ENCODE assay signal across 1 cellular context in the genomic region with DNA sequence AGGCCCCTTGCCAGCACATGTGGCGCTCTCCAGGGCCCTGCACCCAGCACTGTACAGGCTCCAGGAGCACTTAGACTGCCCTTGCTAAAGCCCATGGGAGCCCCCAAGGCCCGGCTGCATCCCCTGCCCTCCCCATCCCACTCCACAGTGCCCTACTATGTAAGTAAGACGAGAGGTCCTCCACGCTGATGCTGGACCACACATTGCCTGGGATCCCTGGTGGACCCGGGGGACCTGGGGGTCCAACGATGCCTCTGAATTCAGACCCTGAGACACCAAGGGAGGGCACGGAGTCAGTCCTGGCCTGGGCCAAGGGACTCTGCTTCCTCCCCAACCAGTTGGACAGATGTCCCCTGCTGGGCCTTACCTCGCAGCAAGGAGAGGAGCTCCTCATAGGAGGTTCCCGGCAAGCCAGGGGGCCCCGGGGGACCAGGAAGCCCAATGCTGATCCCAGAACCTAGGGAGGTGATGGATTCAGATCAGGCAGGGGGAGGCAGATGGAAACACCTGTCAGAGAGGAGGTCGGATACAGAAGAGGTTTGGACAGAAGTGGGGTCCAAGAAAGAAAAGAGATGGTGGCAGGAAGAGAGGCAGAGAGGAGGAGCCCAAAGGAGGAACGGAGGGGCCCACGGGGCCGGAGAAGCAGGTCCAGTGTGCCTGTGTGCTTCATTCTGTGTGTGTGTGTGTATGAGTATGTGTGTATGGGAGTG.
TF ChIP-seq lines count a peak whose summit lies in the region.

No MANE protein-coding gene starts in this region.

TF ChIP-seq in HepG2, 621 proteins besides CTCF, POLR2A, EP300 and RAD21:
- TF ChIP-seq BCL6 (CRISPR knock-in tag; IDR thresholded peaks at IDR 0.05) (no peak), ZSCAN22 (CRISPR knock-in tag; IDR thresholded peaks at IDR 0.05) (no peak), ZNF350 (CRISPR knock-in tag; IDR thresholded peaks at IDR 0.05; ENCODE audit: borderline replicate concordance, low read depth) (no peak), AGO2 (optimal IDR thresholded peaks at IDR 0.05; ENCODE audit: low read depth, low read length) (peak; percentile 24)
- TF ChIP-seq, protein P1, sequence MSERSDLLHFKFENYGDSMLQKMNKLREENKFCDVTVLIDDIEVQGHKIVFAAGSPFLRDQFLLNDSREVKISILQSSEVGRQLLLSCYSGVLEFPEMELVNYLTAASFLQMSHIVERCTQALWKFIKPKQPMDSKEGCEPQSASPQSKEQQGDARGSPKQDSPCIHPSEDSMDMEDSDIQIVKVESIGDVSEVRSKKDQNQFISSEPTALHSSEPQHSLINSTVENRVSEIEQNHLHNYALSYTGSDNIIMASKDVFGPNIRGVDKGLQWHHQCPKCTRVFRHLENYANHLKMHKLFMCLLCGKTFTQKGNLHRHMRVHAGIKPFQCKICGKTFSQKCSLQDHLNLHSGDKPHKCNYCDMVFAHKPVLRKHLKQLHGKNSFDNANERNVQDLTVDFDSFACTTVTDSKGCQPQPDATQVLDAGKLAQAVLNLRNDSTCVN (CRISPR knock-in tag; IDR thresholded peaks at IDR 0.05; ENCODE audit: borderline replicate concordance): no peak
- TF ChIP-seq, protein P2, sequence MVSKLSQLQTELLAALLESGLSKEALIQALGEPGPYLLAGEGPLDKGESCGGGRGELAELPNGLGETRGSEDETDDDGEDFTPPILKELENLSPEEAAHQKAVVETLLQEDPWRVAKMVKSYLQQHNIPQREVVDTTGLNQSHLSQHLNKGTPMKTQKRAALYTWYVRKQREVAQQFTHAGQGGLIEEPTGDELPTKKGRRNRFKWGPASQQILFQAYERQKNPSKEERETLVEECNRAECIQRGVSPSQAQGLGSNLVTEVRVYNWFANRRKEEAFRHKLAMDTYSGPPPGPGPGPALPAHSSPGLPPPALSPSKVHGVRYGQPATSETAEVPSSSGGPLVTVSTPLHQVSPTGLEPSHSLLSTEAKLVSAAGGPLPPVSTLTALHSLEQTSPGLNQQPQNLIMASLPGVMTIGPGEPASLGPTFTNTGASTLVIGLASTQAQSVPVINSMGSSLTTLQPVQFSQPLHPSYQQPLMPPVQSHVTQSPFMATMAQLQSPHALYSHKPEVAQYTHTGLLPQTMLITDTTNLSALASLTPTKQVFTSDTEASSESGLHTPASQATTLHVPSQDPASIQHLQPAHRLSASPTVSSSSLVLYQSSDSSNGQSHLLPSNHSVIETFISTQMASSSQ (IDR thresholded peaks at IDR 0.05; ENCODE audit: low read depth): no peak
- TF ChIP-seq, protein P2 (CRISPR knock-in tag; IDR thresholded peaks at IDR 0.05; ENCODE audit: borderline replicate concordance): no peak
